In genomic region chr4:6054162-6054922, GRCh38 we compare ENCODE assay signal across 23 cellular contexts. TPM values are rescaled to one million over a fixed set of nuclear protein-coding genes. Genes with fewer than 3 reads are reported as not detected.
"Had no signal": no experiment of that assay in that cellular context is flagged by ENCODE, and none has a peak within 500 bp of the region (broad histone marks: within the 10 kb centered on the region; RNA-seq: fewer than 3 reads in every experiment).

No MANE protein-coding gene starts in this region.

- H3K27me3 ChIP-seq: foreskin keratinocyte, neutrophil, ovary, testis, tibial nerve, upper lobe of right lung, vagina had no signal

- H3K4me1 ChIP-seq: foreskin keratinocyte, testis, tibial nerve, upper lobe of right lung, vagina had no signal

- DNase-seq: dermis blood vessel endothelial cell; effector CD4-positive, alpha-beta T cell; endodermal cell; erythroblast; foreskin keratinocyte; left colon; left ventricle myocardium superior; naive thymus-derived CD4-positive, alpha-beta T cell; nephron progenitor cell; ovary; right cardiac atrium; stimulated activated CD4-positive, alpha-beta T cell treated with anti-CD3 and anti-CD28 coated beads, Interleukin-4, amount 100 ng/mL, for 24 hours; testis; upper lobe of right lung had no signal

- ATAC-seq: foreskin keratinocyte; left colon; left ventricle myocardium superior; naive thymus-derived CD4-positive, alpha-beta T cell; right cardiac atrium; stimulated activated memory B cell treated with anti-CD40 and anti-IgM and Interleukin-4, amounts not matched to agents 10 μg/mL and 1 μg/mL and 100 μg/mL, for 72 hours; upper lobe of right lung had no signal

- H3K36me3 ChIP-seq: neutrophil, ovary, tibial nerve, upper lobe of right lung, vagina had no signal

- FAIRE-seq: colon, endothelial cell of umbilical vein had no signal

- H3K4me3 ChIP-seq: lung, ovary, testis, tibial nerve, upper lobe of right lung, vagina had no signal

- H3K27ac ChIP-seq: foreskin keratinocyte, neutrophil, ovary, testis, tibial nerve, upper lobe of right lung, vagina had no signal

- H3K9me3 ChIP-seq: testis had no signal

RNA-seq across cellular contexts. Expression of gene C4orf50, which starts 36.1 kb away (rescaled TPM):
- total RNA-seq: endothelial cell of umbilical vein, foreskin keratinocyte, kidney epithelial cell, mesenteric fat pad had no signal
- polyA plus RNA-seq: endothelial cell of umbilical vein; foreskin keratinocyte; naive thymus-derived CD4-positive, alpha-beta T cell had no signal
